In genomic region chr6:109820706-109821350, GRCh38 we compare ENCODE assay signal across 14 cellular contexts.
DNase-seq lines count a peak whose midpoint lies in the region; ATAC-seq and TF ChIP-seq lines count a peak whose summit lies in the region.
"Had no signal": no experiment of that assay in that cellular context is flagged by ENCODE, and none has a peak within 500 bp of the region (broad histone marks: within the 10 kb centered on the region; RNA-seq: fewer than 3 reads in every experiment).

No MANE protein-coding gene starts in this region.

- ATAC-seq in GM19043 (IDR thresholded peaks at IDR 0.05; ENCODE audit: low read depth, unreplicated experiment) (peak; percentile 71), HG02571 (IDR thresholded peaks at IDR 0.05; ENCODE audit: unreplicated experiment) (peak; percentile 42), HG03565 (IDR thresholded peaks at IDR 0.05; ENCODE audit: unreplicated experiment) (peak; percentile 76)
- ATAC-seq: stimulated activated naive CD8-positive, alpha-beta T cell treated with anti-CD3 and anti-CD28 coated beads, Interleukin-15, Interleukin-2, amounts not matched to agents 100 U/mL and 50 U/mL, for 24 hours had no signal

- no peak for TF ChIP-seq CTCF in GM12865 (IDR thresholded peaks at IDR 0.05; ENCODE audit: insufficient read depth, low read depth, low read length, missing control alignments)

- H3K4me3 ChIP-seq in GM12865 (ENCODE audit: low read depth, low read length): no peak overlapping the region

- DNase-seq in GM12865 (ENCODE audit: low read depth): peak; percentile 38
- DNase-seq in activated CD4-positive, CD25-positive, alpha-beta regulatory T cell treated with anti-CD3 and anti-CD28 coated beads, Interleukin-2, amount 50 U/mL, for 72 hours: no peak
- no peak for DNase-seq in D341Med (ENCODE audit: low spot score)
- no peak for DNase-seq in OCI-M2 (lab: John Stamatoyannopoulos, UW; ENCODE audit: unreplicated experiment)
- DNase-seq in SIG-M5 (lab: John Stamatoyannopoulos, UW): no peak
- DNase-seq: activated CD4-positive, alpha-beta memory T cell treated with anti-CD3 and anti-CD28 coated beads, Interleukin-2, amount 10 ng/mL, durations not matched to agents 7 days and 5 days; activated gamma-delta T cell treated with Interleukin-2 at 50 U/mL for 16 hours; brain microvascular endothelial cell; endodermal cell; stimulated activated CD4-positive, alpha-beta T cell treated with anti-CD3 and anti-CD28 coated beads, Interleukin-2, amount 100 ng/mL, for 48 hours; stimulated activated naive CD8-positive, alpha-beta T cell treated with anti-CD3 and anti-CD28 coated beads, Interleukin-15, Interleukin-2, amounts not matched to agents 100 U/mL and 50 U/mL, for 24 hours had no signal
